30 cellular contexts compared by ENCODE assay signal in genomic region chr1:80509965-80510522, GRCh38.
DNase-seq lines count a peak whose midpoint lies in the region; ATAC-seq, FAIRE-seq and TF ChIP-seq lines count a peak whose summit lies in the region.
"Had no signal": no experiment of that assay in that cellular context is flagged by ENCODE, and none has a peak within 500 bp of the region (broad histone marks: within the 10 kb centered on the region; RNA-seq: fewer than 3 reads in every experiment).

No MANE protein-coding gene starts in this region.

- intact Hi-C loops in PC-9 (cut with micrococcal nuclease; ENCODE audit: unreplicated experiment): no loop called here
- intact Hi-C loops in testis (cut with DNase I; ENCODE audit: low total_unique reads): no loop called here

- ATAC-seq in naive thymus-derived CD8-positive, alpha-beta T cell: no peak
- ATAC-seq: CD8-positive, alpha-beta T cell; left lung; natural killer cell; stimulated activated memory B cell treated with anti-CD40 and anti-IgM and Interleukin-4, amounts not matched to agents 10 μg/mL and 1 μg/mL and 100 μg/mL, for 72 hours had no signal

- H3K36me3 ChIP-seq in PC-9 (ENCODE audit: low read depth): no peaks in the 10 kb centered on the region
- no peaks in the 10 kb centered on the region for H3K36me3 ChIP-seq in iPS DF 6.9 (ENCODE audit: control insufficient read depth, insufficient read depth, low read length)
- H3K36me3 ChIP-seq in testis (ENCODE audit: low read depth, missing control alignments): no peaks in the 10 kb centered on the region
- no peaks in the 10 kb centered on the region for H3K36me3 ChIP-seq in GM23248 (ENCODE audit: low read depth)
- H3K36me3 ChIP-seq: HAP-1, left lung, ovary, spleen, vagina had no signal

- H3K9ac ChIP-seq in GM23248: no peak overlapping the region

- H3K9me2 ChIP-seq in PC-9 (ENCODE audit: insufficient read depth) (peaks cover 9% of the 10 kb centered on the region; the same call in 1 of the 2 replicates), GM23248 (ENCODE audit: insufficient read depth) (no peaks in the 10 kb centered on the region)

- no peak overlapping the region for H3K4me2 ChIP-seq in PC-9
- no peak overlapping the region for H3K4me2 ChIP-seq in GM23248 (ENCODE audit: unreplicated experiment)

- no peaks in the 10 kb centered on the region for H4K20me1 ChIP-seq in PC-9 (ENCODE audit: insufficient read depth)
- no peaks in the 10 kb centered on the region for H4K20me1 ChIP-seq in GM23248 (ENCODE audit: insufficient read depth)

- H3K4me3 Mint-ChIP-seq in type B pancreatic cell: no peak overlapping the region
- H3K4me3 Mint-ChIP-seq in naive thymus-derived CD8-positive, alpha-beta T cell: no peak overlapping the region
- H3K4me3 Mint-ChIP-seq: activated naive CD8-positive, alpha-beta T cell treated with anti-CD3 and anti-CD28 coated beads, Interleukin-2, amount 10 ng/mL, durations not matched to agents 7 days and 5 days; CD8-positive, alpha-beta T cell; natural killer cell; stimulated activated memory B cell treated with anti-CD40 and anti-IgM and Interleukin-4, amounts not matched to agents 10 μg/mL and 1 μg/mL and 100 μg/mL, for 72 hours had no signal

- POLR2A ChIA-PET in PC-9 (lab: Charles Lee; ENCODE audit: unreplicated experiment): no interaction called here
- POLR2A ChIA-PET in naive thymus-derived CD8-positive, alpha-beta T cell (lab: Charles Lee): no interaction called here

- no CpG with 5 or more reads among the region's 2 CpGs for WGBS in iPS DF 6.9 (ENCODE audit: insufficient coverage, insufficient read length)
- 67 to 95% methylated on average over 2 of the region's 2 CpGs for WGBS in testis, 2 donors
- WGBS in GM23248 (ENCODE audit: low coverage in 1 of 2, low lambda C conversion rate in 2 of 2, missing lambda C conversion rate in 2 of 2), 2 experiments: 0 to 6% methylated on average over 2 of the region's 2 CpGs

- peak overlapping the region; percentile 37 for H3K27ac Mint-ChIP-seq in type B pancreatic cell
- H3K27ac Mint-ChIP-seq in naive thymus-derived CD8-positive, alpha-beta T cell: no peak overlapping the region
- H3K27ac Mint-ChIP-seq: activated naive CD8-positive, alpha-beta T cell treated with anti-CD3 and anti-CD28 coated beads, Interleukin-2, amount 10 ng/mL, durations not matched to agents 7 days and 5 days; CD8-positive, alpha-beta T cell; natural killer cell; stimulated activated memory B cell treated with anti-CD40 and anti-IgM and Interleukin-4, amounts not matched to agents 10 μg/mL and 1 μg/mL and 100 μg/mL, for 72 hours had no signal

- no peaks in the 10 kb centered on the region for H3K36me3 Mint-ChIP-seq in type B pancreatic cell
- no peaks in the 10 kb centered on the region for H3K36me3 Mint-ChIP-seq in naive thymus-derived CD8-positive, alpha-beta T cell
- H3K36me3 Mint-ChIP-seq: activated naive CD8-positive, alpha-beta T cell treated with anti-CD3 and anti-CD28 coated beads, Interleukin-2, amount 10 ng/mL, durations not matched to agents 7 days and 5 days; CD8-positive, alpha-beta T cell; natural killer cell; stimulated activated memory B cell treated with anti-CD40 and anti-IgM and Interleukin-4, amounts not matched to agents 10 μg/mL and 1 μg/mL and 100 μg/mL, for 72 hours had no signal

- no peaks in the 10 kb centered on the region for H3K27me3 ChIP-seq in PC-9 (ENCODE audit: insufficient read depth, low read depth)
- no peaks in the 10 kb centered on the region for H3K27me3 ChIP-seq in iPS DF 6.9 (ENCODE audit: control insufficient read depth, insufficient read depth, low read length)
- no peaks in the 10 kb centered on the region for H3K27me3 ChIP-seq in testis
- no peaks in the 10 kb centered on the region for H3K27me3 ChIP-seq in GM23248 (replicated peaks; ENCODE audit: insufficient read depth)
- H3K27me3 ChIP-seq: left lung, ovary, spleen, vagina had no signal

- CTCF ChIA-PET in PC-9 (lab: Charles Lee): no interaction called here

- no peak for TF ChIP-seq CTCF in PC-9 (conservative IDR thresholded peaks at IDR 0.05)
- TF ChIP-seq CTCF in type B pancreatic cell (conservative IDR thresholded peaks at IDR 0.05): no peak
- TF ChIP-seq CTCF in testis (IDR thresholded peaks at IDR 0.05): no peak

- no peaks in the 10 kb centered on the region for H3K4me1 Mint-ChIP-seq in type B pancreatic cell (ENCODE audit: unreplicated experiment)
- H3K4me1 Mint-ChIP-seq in naive thymus-derived CD8-positive, alpha-beta T cell: no peaks in the 10 kb centered on the region
- H3K4me1 Mint-ChIP-seq: activated naive CD8-positive, alpha-beta T cell treated with anti-CD3 and anti-CD28 coated beads, Interleukin-2, amount 10 ng/mL, durations not matched to agents 7 days and 5 days; natural killer cell; stimulated activated memory B cell treated with anti-CD40 and anti-IgM and Interleukin-4, amounts not matched to agents 10 μg/mL and 1 μg/mL and 100 μg/mL, for 72 hours had no signal

- H3K79me2 ChIP-seq in PC-9 (ENCODE audit: low read depth) (no peaks in the 10 kb centered on the region), GM23248 (ENCODE audit: insufficient read depth) (no peaks in the 10 kb centered on the region)

- in situ Hi-C loops in GM23248 (cut with MboI): no loop called here

- BruUV-seq in PC-9 (replicated peaks; lab: Mats Ljungman, UMichigan): no TSS peak

- H3K9me3 ChIP-seq in PC-9 (ENCODE audit: insufficient read depth, low read depth) (0 out of 2 replicates have a peak, but pooled peaks cover 3% of the 10 kb centered on the region), iPS DF 6.9 (ENCODE audit: control insufficient read depth, insufficient read depth, low read length) (no peaks in the 10 kb centered on the region), testis (no peaks in the 10 kb centered on the region), GM23248 (ENCODE audit: low read depth) (peaks cover 4% of the 10 kb centered on the region)
- H3K9me3 ChIP-seq: HAP-1, ovary, vagina had no signal

- no peak overlapping the region for H3K27ac ChIP-seq in PC-9
- H3K27ac ChIP-seq in iPS DF 6.9 (ENCODE audit: low read length): no peak overlapping the region
- H3K27ac ChIP-seq in testis: no peak overlapping the region
- no peak overlapping the region for H3K27ac ChIP-seq in GM23248
- H3K27ac ChIP-seq: left lung, ovary, spleen, vagina had no signal

- H3F3A ChIP-seq in PC-9 (ENCODE audit: insufficient read depth, low read depth) (no peaks in the 10 kb centered on the region), GM23248 (ENCODE audit: insufficient read depth) (no peaks in the 10 kb centered on the region)

- TF ChIP-seq POLR2A in H54 (IDR thresholded peaks at IDR 0.05; ENCODE audit: low read depth, low read length) (no peak), testis (IDR thresholded peaks at IDR 0.05) (no peak)

- no peaks in the 10 kb centered on the region for H3K4me1 ChIP-seq in PC-9 (replicated peaks; ENCODE audit: insufficient read depth)
- H3K4me1 ChIP-seq in iPS DF 6.9 (ENCODE audit: control insufficient read depth, insufficient read depth, low read length): peaks cover 2% of the 10 kb centered on the region; the same call in 1 of the 2 replicates
- H3K4me1 ChIP-seq in testis: no peaks in the 10 kb centered on the region
- H3K4me1 ChIP-seq in GM23248 (ENCODE audit: insufficient read depth): no peaks in the 10 kb centered on the region
- H3K4me1 ChIP-seq: HAP-1, left lung, spleen, vagina had no signal

- no peaks in the 10 kb centered on the region for H3K27me3 Mint-ChIP-seq in type B pancreatic cell
- no peaks in the 10 kb centered on the region for H3K27me3 Mint-ChIP-seq in naive thymus-derived CD8-positive, alpha-beta T cell
- H3K27me3 Mint-ChIP-seq: activated naive CD8-positive, alpha-beta T cell treated with anti-CD3 and anti-CD28 coated beads, Interleukin-2, amount 10 ng/mL, durations not matched to agents 7 days and 5 days; stimulated activated memory B cell treated with anti-CD40 and anti-IgM and Interleukin-4, amounts not matched to agents 10 μg/mL and 1 μg/mL and 100 μg/mL, for 72 hours had no signal

- FAIRE-seq in H54 (lab: Jason Lieb, UNC): peak; percentile 82
- FAIRE-seq: astrocyte had no signal

- DNase-seq in H54 (ENCODE audit: insufficient read length, low spot score) (peak; percentile 12), PC-9 (peak in 1 of 2 experiments; percentile 36), iPS DF 6.9 (ENCODE audit: low read depth, low spot score) (peak; percentile 37), type B pancreatic cell (ENCODE audit: extremely low spot score, unreplicated experiment) (no peak), testis (no peak), GM23248 (no peak)
- DNase-seq in naive thymus-derived CD8-positive, alpha-beta T cell: no peak
- DNase-seq: activated CD4-positive, alpha-beta T cell treated with anti-CD3 and anti-CD28 coated beads, Interleukin-2, amount 50 U/mL, for 48 hours; activated effector memory CD4-positive, alpha-beta T cell treated with Interleukin-2 at 50 U/mL for 16 hours; activated naive CD8-positive, alpha-beta T cell treated with anti-CD3 and anti-CD28 coated beads, Interleukin-2, amount 10 ng/mL, durations not matched to agents 7 days and 5 days; CD8-positive, alpha-beta T cell; central memory CD4-positive, alpha-beta T cell; dermis blood vessel endothelial cell; GDM1; glutamatergic neuron; IMR-90; left lung; natural killer cell; NCI-H1105 treated with DMSO at 0.1 percent for 48 hours; NCI-H2029 treated with DMSO at 0.1 percent for 48 hours; NCI-H2227 treated with DMSO at 0.1 percent for 48 hours; NCI-H774; ovary; spleen; stimulated activated CD4-positive, alpha-beta T cell treated with anti-CD3 and anti-CD28 coated beads, Interleukin-4, amount 100 ng/mL, for 1 hour; T-helper 9 cell had no signal

- H2AFZ ChIP-seq in PC-9 (0 out of 2 replicates have a peak overlapping the region, but pooled peaks have one; percentile 19), GM23248 (no peak overlapping the region)

- H3K9me3 Mint-ChIP-seq in type B pancreatic cell: peaks cover 11% of the 10 kb centered on the region
- H3K9me3 Mint-ChIP-seq in naive thymus-derived CD8-positive, alpha-beta T cell: peaks cover 0 to 25% (median 9%) of the 10 kb centered on the region in 9 donors
- H3K9me3 Mint-ChIP-seq: stimulated activated memory B cell treated with anti-CD40 and anti-IgM and Interleukin-4, amounts not matched to agents 10 μg/mL and 1 μg/mL and 100 μg/mL, for 72 hours had no signal

- H3K4me3 ChIP-seq in PC-9: no peak overlapping the region
- H3K4me3 ChIP-seq in iPS DF 6.9 (ENCODE audit: low read length): no peak overlapping the region
- H3K4me3 ChIP-seq in testis: no peak overlapping the region
- no peak overlapping the region for H3K4me3 ChIP-seq in GM23248
- H3K4me3 ChIP-seq: HAP-1, left lung, ovary, spleen, vagina had no signal

Comparison
In these comparisons a context has a peak if more than half of its experiments do, and no peak if none do; other contexts are left out.
1. DNase-seq: peak in H54 (single experiment) and iPS DF 6.9 (single experiment); none in type B pancreatic cell (single experiment), naive thymus-derived CD8-positive, alpha-beta T cell (0 of 10), testis (single experiment) and GM23248 (single experiment).